In genomic region chr19:375395-376110, GRCh38 we compare ENCODE assay signal across 28 cellular contexts. TPM values are rescaled to one million over a fixed set of nuclear protein-coding genes. Genes with fewer than 3 reads are reported as not detected.
"Had no signal": no experiment of that assay in that cellular context is flagged by ENCODE, and none has a peak within 500 bp of the region (broad histone marks: within the 10 kb centered on the region; RNA-seq: fewer than 3 reads in every experiment).

No MANE protein-coding gene starts in this region.

- FAIRE-seq: kidney, pancreas had no signal

- H3K27me3 ChIP-seq: cardiac muscle cell, pancreas, right atrium auricular region, thyroid gland had no signal

- H3K4me3 Mint-ChIP-seq: activated B cell treated with CpG ODN at 0.5 μM for 24 hours; activated CD4-positive, alpha-beta memory T cell treated with anti-CD3 and anti-CD28 coated beads for 36 hours; activated CD4-positive, alpha-beta T cell treated with anti-CD3 and anti-CD28 coated beads for 36 hours; activated naive CD4-positive, alpha-beta T cell treated with anti-CD3 and anti-CD28 coated beads, Interleukin-2, amount 10 ng/mL, durations not matched to agents 7 days and 5 days; dendritic cell treated with granulocyte-macrophage colony-stimulating factor and Interleukin-4, amounts not matched to agents 40 ng/mL and 50 ng/mL, for 4 days; mesothelial cell of epicardium; naive thymus-derived CD8-positive, alpha-beta T cell; stimulated activated naive CD8-positive, alpha-beta T cell treated with anti-CD3 and anti-CD28 coated beads, Interleukin-15, Interleukin-2, amounts not matched to agents 100 ng/mL and 50 ng/mL, for 24 hours had no signal

- H3K4me1 Mint-ChIP-seq: activated CD4-positive, alpha-beta T cell treated with anti-CD3 and anti-CD28 coated beads for 36 hours had no signal

- H3K27ac Mint-ChIP-seq: activated B cell treated with CpG ODN at 0.5 μM for 24 hours; activated CD4-positive, alpha-beta memory T cell treated with anti-CD3 and anti-CD28 coated beads for 36 hours; activated CD4-positive, alpha-beta T cell treated with anti-CD3 and anti-CD28 coated beads for 36 hours; activated naive CD4-positive, alpha-beta T cell treated with anti-CD3 and anti-CD28 coated beads, Interleukin-2, amount 10 ng/mL, durations not matched to agents 7 days and 5 days; dendritic cell treated with granulocyte-macrophage colony-stimulating factor and Interleukin-4, amounts not matched to agents 40 ng/mL and 50 ng/mL, for 4 days; mesothelial cell of epicardium; naive thymus-derived CD8-positive, alpha-beta T cell; stimulated activated naive CD8-positive, alpha-beta T cell treated with anti-CD3 and anti-CD28 coated beads, Interleukin-15, Interleukin-2, amounts not matched to agents 100 ng/mL and 50 ng/mL, for 24 hours had no signal

- H3K4me3 ChIP-seq: body of pancreas, cardiac muscle cell, heart right ventricle, left lung, lung, pancreas, psoas muscle, right atrium auricular region, thyroid gland had no signal

- DNase-seq: activated B cell treated with CpG ODN at 0.5 μM for 24 hours; activated CD4-positive, alpha-beta memory T cell treated with anti-CD3 and anti-CD28 coated beads for 36 hours; activated CD4-positive, alpha-beta T cell treated with anti-CD3 and anti-CD28 coated beads for 36 hours; activated naive CD4-positive, alpha-beta T cell treated with anti-CD3 and anti-CD28 coated beads, Interleukin-2, amount 10 ng/mL, durations not matched to agents 7 days and 5 days; activated T-cell treated with anti-CD3 and anti-CD28 coated beads, Interleukin-2, amount 50 U/mL, for 48 hours; anterior cingulate cortex; body of pancreas; effector CD4-positive, alpha-beta T cell; erythroblast; foreskin fibroblast; heart right ventricle; kidney; left lung; pancreas; psoas muscle; stimulated activated CD4-positive, alpha-beta T cell treated with anti-CD3 and anti-CD28 coated beads, Interleukin-1b, Interleukin-23, amount 100 ng/mL, for 48 hours; substantia nigra; T-helper 9 cell; thyroid gland had no signal

- H3K36me3 Mint-ChIP-seq: activated CD4-positive, alpha-beta memory T cell treated with anti-CD3 and anti-CD28 coated beads for 36 hours; activated naive CD4-positive, alpha-beta T cell treated with anti-CD3 and anti-CD28 coated beads, Interleukin-2, amount 10 ng/mL, durations not matched to agents 7 days and 5 days; mesothelial cell of epicardium; naive thymus-derived CD8-positive, alpha-beta T cell had no signal

- H3K9me3 ChIP-seq: body of pancreas, heart right ventricle, left lung, pancreas, psoas muscle, right atrium auricular region, thyroid gland had no signal

- H3K36me3 ChIP-seq: cardiac muscle cell, heart right ventricle, left lung, pancreas, right atrium auricular region, thyroid gland had no signal

- H3K27ac ChIP-seq: body of pancreas, cardiac muscle cell, heart right ventricle, left lung, pancreas, psoas muscle, right atrium auricular region, thyroid gland had no signal

- H3K4me1 ChIP-seq: body of pancreas, left lung, pancreas, psoas muscle, thyroid gland had no signal

- H3K9me3 Mint-ChIP-seq: activated CD4-positive, alpha-beta memory T cell treated with anti-CD3 and anti-CD28 coated beads for 36 hours; activated naive CD4-positive, alpha-beta T cell treated with anti-CD3 and anti-CD28 coated beads, Interleukin-2, amount 10 ng/mL, durations not matched to agents 7 days and 5 days; dendritic cell treated with granulocyte-macrophage colony-stimulating factor and Interleukin-4, amounts not matched to agents 40 ng/mL and 50 ng/mL, for 4 days; naive thymus-derived CD8-positive, alpha-beta T cell; stimulated activated naive CD8-positive, alpha-beta T cell treated with anti-CD3 and anti-CD28 coated beads, Interleukin-15, Interleukin-2, amounts not matched to agents 100 ng/mL and 50 ng/mL, for 24 hours had no signal

- ATAC-seq: activated CD4-positive, alpha-beta T cell treated with anti-CD3 and anti-CD28 coated beads for 36 hours; body of pancreas; heart right ventricle; left lung; naive thymus-derived CD8-positive, alpha-beta T cell; pancreas; psoas muscle had no signal

RNA-seq across cellular contexts. Expression of gene C2CD4C, which starts 33.4 kb away (rescaled TPM):
- total RNA-seq: activated B cell treated with CpG ODN at 0.5 μM for 24 hours; naive thymus-derived CD8-positive, alpha-beta T cell; T-helper 1 cell treated with Interleukin-12 subunit alpha and Interleukin-12 subunit beta and Interleukin-4 antibody, amounts not matched to agents 30 ng/mL and 1 ng/mL, for 36 hours had no signal
- polyA plus RNA-seq: fibroblast of lung; naive thymus-derived CD8-positive, alpha-beta T cell had no signal
